In genomic region chrX:103861200-103861599, GRCh38 we compare ENCODE assay signal across 24 cellular contexts. TPM values are rescaled to one million over a fixed set of nuclear protein-coding genes. Genes with fewer than 3 reads are reported as not detected.
A peak's percentile ranks its signal among the peaks of the same experiment; 100 is the strongest.
DNase-seq lines count a peak whose midpoint lies in the region; ATAC-seq, FAIRE-seq and TF ChIP-seq lines count a peak whose summit lies in the region.
"Had no signal": no experiment of that assay in that cellular context is flagged by ENCODE, and none has a peak within 500 bp of the region (broad histone marks: within the 10 kb centered on the region; RNA-seq: fewer than 3 reads in every experiment).

No MANE protein-coding gene starts in this region.

- H3K27ac Mint-ChIP-seq in astrocyte (ENCODE audit: unreplicated experiment) = no peak overlapping the region
- H3K27ac Mint-ChIP-seq: CD14-positive monocyte, IgD-negative memory B cell had no signal

- CTCF ChIA-PET in mammary epithelial cell (lab: Charles Lee; ENCODE audit: low non-redundant PET) = no interaction called here

- BruUV-seq in mammary epithelial cell (replicated peaks; lab: Mats Ljungman, UMichigan) = no TSS peak

- H3K27me3 Mint-ChIP-seq in astrocyte (ENCODE audit: low read depth, unreplicated experiment) = no peaks in the 10 kb centered on the region
- H3K27me3 Mint-ChIP-seq: IgD-negative memory B cell had no signal

- H3K4me2 ChIP-seq in mammary epithelial cell (ENCODE audit: insufficient read depth, low read depth, low read length) (no peak overlapping the region), astrocyte (ENCODE audit: low read length) (no peak overlapping the region)
- H3K4me2 ChIP-seq: PC-9 had no signal

- dilution Hi-C loops in mammary epithelial cell (cut with HindIII; ENCODE audit: low sequenced_read_pairs) = no loop called here

- in situ Hi-C loops in mammary epithelial cell (cut with MboI; ENCODE audit: low sequenced_read_pairs in 2 of 2) = no loop called here

- H3K4me3 ChIP-seq in mammary epithelial cell (replicated peaks in 1 of 3; ENCODE audit: insufficient read depth in 1 of 3, low read depth in 2 of 3, low read length in 3 of 3) (no peak overlapping the region), breast epithelium (no peak overlapping the region), astrocyte (ENCODE audit: insufficient read depth, low read depth, low read length) (no peak overlapping the region), left ventricle myocardium inferior (no peak overlapping the region)
- H3K4me3 ChIP-seq: GM23248, PC-9 had no signal

- no peak overlapping the region for H3K9ac ChIP-seq in mammary epithelial cell (ENCODE audit: insufficient read depth, low read length)
- H3K9ac ChIP-seq in astrocyte (ENCODE audit: low read length) = no peak overlapping the region
- H3K9ac ChIP-seq: GM23248 had no signal

- peak; percentile 90 for ATAC-seq in foreskin keratinocyte

- H3K36me3 Mint-ChIP-seq in astrocyte (ENCODE audit: low read depth, unreplicated experiment) = no peaks in the 10 kb centered on the region
- H3K36me3 Mint-ChIP-seq: CD14-positive monocyte, IgD-negative memory B cell had no signal

- H3K36me3 ChIP-seq in mammary epithelial cell (ENCODE audit: insufficient read depth, low read length) (no peaks in the 10 kb centered on the region), breast epithelium (no peaks in the 10 kb centered on the region), astrocyte (ENCODE audit: insufficient read depth, low read length) (no peaks in the 10 kb centered on the region), left ventricle myocardium inferior (no peaks in the 10 kb centered on the region)
- H3K36me3 ChIP-seq: BE2C had no signal

- peaks cover 8% of the 10 kb centered on the region for H3K4me1 Mint-ChIP-seq in astrocyte (ENCODE audit: low read depth, unreplicated experiment)
- H3K4me1 Mint-ChIP-seq: CD14-positive monocyte, IgD-negative memory B cell had no signal

- H4K20me1 ChIP-seq in mammary epithelial cell (ENCODE audit: insufficient read depth, low read length) (no peaks in the 10 kb centered on the region), astrocyte (ENCODE audit: insufficient read depth, low read length) (no peaks in the 10 kb centered on the region)

- no peaks in the 10 kb centered on the region for H3K9me3 Mint-ChIP-seq in astrocyte (ENCODE audit: unreplicated experiment)

- H3K9me3 ChIP-seq in mammary epithelial cell (replicated peaks; ENCODE audit: insufficient read depth, low read length) (no peaks in the 10 kb centered on the region), breast epithelium (no peaks in the 10 kb centered on the region), astrocyte (ENCODE audit: insufficient read depth, low read depth, low read length) (no peaks in the 10 kb centered on the region), left ventricle myocardium inferior (replicated peaks) (no peaks in the 10 kb centered on the region)
- H3K9me3 ChIP-seq: BE2C had no signal

- H3K27ac ChIP-seq in mammary epithelial cell (ENCODE audit: insufficient read depth, low read depth, low read length) (peak overlapping the region; percentile 5), breast epithelium (no peak overlapping the region), astrocyte (ENCODE audit: low read depth, low read length) (no peak overlapping the region), foreskin keratinocyte (no peak overlapping the region), left ventricle myocardium inferior (replicated peaks) (no peak overlapping the region)
- H3K27ac ChIP-seq: 22Rv1, GM23248, PC-9 had no signal

- H3K79me2 ChIP-seq in mammary epithelial cell (ENCODE audit: insufficient read depth, low read length) (no peaks in the 10 kb centered on the region), astrocyte (ENCODE audit: insufficient read depth, low read length) (no peaks in the 10 kb centered on the region)

- H2AFZ ChIP-seq in mammary epithelial cell (ENCODE audit: low read depth, low read length) (no peak overlapping the region), astrocyte (ENCODE audit: low read depth, low read length) (no peak overlapping the region)
- H2AFZ ChIP-seq: GM23248, PC-9 had no signal

- TF ChIP-seq CTCF in mammary epithelial cell (conservative IDR thresholded peaks at IDR 0.05 in 1 of 2, IDR thresholded peaks at IDR 0.05 in 1 of 2; ENCODE audit: extremely low read depth in 1 of 2, insufficient read depth in 1 of 2, low read depth in 1 of 2, low read length in 2 of 2) (no peak), breast epithelium (IDR thresholded peaks at IDR 0.05) (no peak), astrocyte (IDR thresholded peaks at IDR 0.05; ENCODE audit: insufficient read depth, low read depth, low read length) (no peak), foreskin keratinocyte (conservative IDR thresholded peaks at IDR 0.05) (no peak), left ventricle myocardium inferior (IDR thresholded peaks at IDR 0.05; ENCODE audit: borderline replicate concordance) (no peak)

- H3K4me1 ChIP-seq in mammary epithelial cell (ENCODE audit: insufficient read depth, low read length) (peaks cover 28% of the 10 kb centered on the region), breast epithelium (no peaks in the 10 kb centered on the region), astrocyte (ENCODE audit: insufficient read depth, low read length) (no peaks in the 10 kb centered on the region), foreskin keratinocyte (no peaks in the 10 kb centered on the region), left ventricle myocardium inferior (no peaks in the 10 kb centered on the region)
- H3K4me1 ChIP-seq: BE2C had no signal

- TF ChIP-seq POLR2A in breast epithelium (IDR thresholded peaks at IDR 0.05) = no peak

- intact Hi-C loops in mammary epithelial cell (cut with micrococcal nuclease) (no loop called here), breast epithelium (cut with DNase I; ENCODE audit: low total_unique reads) (no loop called here), left ventricle myocardium inferior (cut with micrococcal nuclease) (no loop called here)

- DNase-seq in mammary epithelial cell (peak; percentile 74), breast epithelium (ENCODE audit: low spot score in 2 of 2) (no peak), astrocyte (ENCODE audit: low read depth) (no peak), foreskin keratinocyte (peak in 1 of 2 donors; percentile 68), occipital lobe (lab: John Stamatoyannopoulos, UW) (no peak), left ventricle myocardium inferior (no peak), NCI-H2171 (lab: John Stamatoyannopoulos, UW) (no peak)
- DNase-seq: BE2C; GM23248; H7; NCI-H1092 treated with DMSO at 0.1 percent for 48 hours; NCI-H1436; NCI-H187; NCI-H524; NCI-H774; NK-92 treated with Interleukin-12 subunit alpha and Interleukin-12 subunit beta, amount 100 ng/mL, for 24 hours; PC-9; RPMI8226; SHP77 treated with DMSO at 0.1 percent for 48 hours had no signal

- FAIRE-seq in astrocyte (lab: Jason Lieb, UNC) = peak; percentile 65
- FAIRE-seq: D721Med, GM18507 had no signal

- no peaks in the 10 kb centered on the region for H3K27me3 ChIP-seq in mammary epithelial cell (ENCODE audit: insufficient read depth, low read length)
- H3K27me3 ChIP-seq in breast epithelium = peaks cover 0 to 40% of the 10 kb centered on the region in 2 donors
- H3K27me3 ChIP-seq in astrocyte (ENCODE audit: insufficient read depth, low read length) = no peaks in the 10 kb centered on the region
- no peaks in the 10 kb centered on the region for H3K27me3 ChIP-seq in foreskin keratinocyte
- H3K27me3 ChIP-seq in left ventricle myocardium inferior (ENCODE audit: low read depth) = no peaks in the 10 kb centered on the region
- H3K27me3 ChIP-seq: BE2C had no signal

- no peak overlapping the region for H3K4me3 Mint-ChIP-seq in astrocyte (ENCODE audit: unreplicated experiment)
- H3K4me3 Mint-ChIP-seq: CD14-positive monocyte, IgD-negative memory B cell had no signal

RNA-seq across cellular contexts. Expression of gene RAB9B, which starts 29.1 kb away (rescaled TPM):
- 1 to 10 TPM in 1 of 2 donors, under 1 TPM in 1; 0.80 to 4.5 TPM for total RNA-seq in mammary epithelial cell
- polyA plus RNA-seq in mammary epithelial cell = 0.67 TPM
- polyA minus RNA-seq in mammary epithelial cell = 1.5 TPM
- total RNA-seq in breast epithelium = 1 to 10 TPM; 1.3 to 3.4 (median 1.9) TPM
- total RNA-seq in astrocyte = 1.7 and 2.2 TPM in 2 replicates
- 0.11 and 0.17 TPM in 2 replicates for total RNA-seq in foreskin keratinocyte
- polyA plus RNA-seq in foreskin keratinocyte = 0.07 TPM in 2 replicates
- total RNA-seq in occipital lobe = 36.3 TPM
- 29.3 TPM for total RNA-seq in left ventricle myocardium inferior
- total RNA-seq: PC-9 had no signal
